8 cellular contexts compared by ENCODE assay signal in the genomic region with DNA sequence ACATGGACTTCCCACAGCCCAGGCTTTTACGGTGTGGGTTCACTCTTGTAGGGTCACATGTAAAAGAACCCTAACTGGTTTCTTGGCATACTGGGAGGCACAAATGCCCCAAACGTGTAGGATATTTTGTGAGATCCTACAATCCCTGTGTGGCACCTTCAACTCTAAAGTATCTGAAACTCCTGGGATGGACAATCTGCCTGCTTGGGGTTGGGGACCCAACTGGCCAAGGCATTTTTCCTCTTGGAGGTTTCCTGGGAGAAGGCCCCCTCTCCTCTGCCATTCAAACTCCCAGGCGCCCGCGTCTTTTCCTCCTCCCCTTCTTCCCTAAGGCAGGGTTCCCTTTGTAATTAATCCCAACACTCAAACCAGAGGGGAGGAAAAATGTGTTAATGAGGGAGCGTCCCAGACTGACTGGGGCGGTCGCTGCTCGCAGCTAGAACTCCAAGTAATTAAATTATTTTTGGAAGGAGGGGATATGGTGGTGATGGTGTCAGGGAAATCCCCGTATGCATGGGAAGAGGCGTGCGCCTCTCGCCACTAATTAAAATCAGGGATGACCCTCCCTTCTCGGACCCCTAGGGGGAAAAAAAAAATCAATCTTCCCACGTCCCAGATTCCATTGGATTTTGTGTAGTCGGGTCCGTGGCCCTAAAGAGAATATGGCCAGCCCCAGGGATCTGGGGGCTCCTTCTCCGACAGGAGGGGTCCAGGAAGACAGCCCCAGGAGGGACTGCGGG. TPM values are rescaled to one million over a fixed set of nuclear protein-coding genes. Genes with fewer than 3 reads are reported as not detected.
DNase-seq lines count a peak whose midpoint lies in the region; ATAC-seq lines count a peak whose summit lies in the region.

No MANE protein-coding gene starts in this region.

- H3K9me3 Mint-ChIP-seq in activated naive CD8-positive, alpha-beta T cell treated with anti-CD3 and anti-CD28 coated beads, Interleukin-2, amount 10 ng/mL, durations not matched to agents 7 days and 5 days: no peaks in the 10 kb centered on the region

- H3K27ac ChIP-seq in iPS-18a (ENCODE audit: low read length) (peak overlapping the region; percentile 76), skin epidermis (peak overlapping the region in 20 of 21 experiments; percentile 76 to 93 (median 86))

- H3K4me3 ChIP-seq in HAP-1 (peak overlapping the region; percentile 59), iPS-18a (ENCODE audit: low read length) (peak overlapping the region; percentile 66), skin epidermis (peak overlapping the region; percentile 42 to 79 (median 60))

- no peaks in the 10 kb centered on the region for H3K36me3 Mint-ChIP-seq in activated naive CD8-positive, alpha-beta T cell treated with anti-CD3 and anti-CD28 coated beads, Interleukin-2, amount 10 ng/mL, durations not matched to agents 7 days and 5 days

- in situ Hi-C loops in HAP-1 (cut with MboI; ENCODE audit: low sequenced_read_pairs): no loop called here

- DNase-seq in HAP-1 (ENCODE audit: low spot score in 2 of 2): peak in 1 of 2 experiments; percentile 15
- DNase-seq in activated naive CD8-positive, alpha-beta T cell treated with anti-CD3 and anti-CD28 coated beads, Interleukin-2, amount 10 ng/mL, durations not matched to agents 7 days and 5 days: no peak
- no peak for DNase-seq in activated effector memory CD4-positive, alpha-beta T cell treated with anti-CD3 and anti-CD28 coated beads, Interleukin-2, amount 50 U/mL, for 16 hours
- DNase-seq in HuH-7.5 (ENCODE audit: low spot score): no peak

- H3K9me3 ChIP-seq in HAP-1 (no peaks in the 10 kb centered on the region), iPS-18a (ENCODE audit: control insufficient read depth, low read depth, low read length) (no peaks in the 10 kb centered on the region)

- POLR2A ChIA-PET in activated naive CD8-positive, alpha-beta T cell treated with anti-CD3 and anti-CD28 coated beads, Interleukin-2, amount 10 ng/mL, durations not matched to agents 7 days and 5 days (lab: Charles Lee): no interaction called here

- H3K4me1 ChIP-seq in HAP-1 (peaks cover 7% of the 10 kb centered on the region), iPS-18a (ENCODE audit: control insufficient read depth, low read depth, low read length) (peaks cover 38% of the 10 kb centered on the region)

- H3K27ac Mint-ChIP-seq in activated naive CD8-positive, alpha-beta T cell treated with anti-CD3 and anti-CD28 coated beads, Interleukin-2, amount 10 ng/mL, durations not matched to agents 7 days and 5 days: no peak overlapping the region

- peak overlapping the region; percentile 5 for H3K4me3 Mint-ChIP-seq in activated naive CD8-positive, alpha-beta T cell treated with anti-CD3 and anti-CD28 coated beads, Interleukin-2, amount 10 ng/mL, durations not matched to agents 7 days and 5 days

- H3K9ac ChIP-seq in iPS-18a (ENCODE audit: low read length): peak overlapping the region; percentile 72

- peaks cover 37% of the 10 kb centered on the region for H3K27me3 Mint-ChIP-seq in activated naive CD8-positive, alpha-beta T cell treated with anti-CD3 and anti-CD28 coated beads, Interleukin-2, amount 10 ng/mL, durations not matched to agents 7 days and 5 days

- H3K4me1 Mint-ChIP-seq in activated naive CD8-positive, alpha-beta T cell treated with anti-CD3 and anti-CD28 coated beads, Interleukin-2, amount 10 ng/mL, durations not matched to agents 7 days and 5 days: peaks cover 3% of the 10 kb centered on the region

- no peaks in the 10 kb centered on the region for H3K27me3 ChIP-seq in HAP-1 (ENCODE audit: low read depth)
- H3K27me3 ChIP-seq in iPS-18a (ENCODE audit: control insufficient read depth, insufficient read depth, low read length): no peaks in the 10 kb centered on the region

- no peak for ATAC-seq in activated naive CD8-positive, alpha-beta T cell treated with anti-CD3 and anti-CD28 coated beads, Interleukin-2, amount 10 ng/mL, durations not matched to agents 7 days and 5 days (ENCODE audit: low read depth)
- ATAC-seq in HG02759 (IDR thresholded peaks at IDR 0.05; ENCODE audit: unreplicated experiment): no peak
- ATAC-seq in HG02798 (IDR thresholded peaks at IDR 0.05; ENCODE audit: poor library complexity, unreplicated experiment): no peak

- H3K36me3 ChIP-seq in HAP-1 (replicated peaks): no peaks in the 10 kb centered on the region
- no peaks in the 10 kb centered on the region for H3K36me3 ChIP-seq in iPS-18a (ENCODE audit: control insufficient read depth, low read depth, low read length)

RNA-seq across cellular contexts. Expression of a gene that starts 0.7 kb away (rescaled TPM):
- total RNA-seq in activated naive CD8-positive, alpha-beta T cell treated with anti-CD3 and anti-CD28 coated beads, Interleukin-2, amount 10 ng/mL, durations not matched to agents 7 days and 5 days: under 1 TPM; 0.06 to 0.34 TPM

RNA-seq across cellular contexts. Expression of a gene that starts 32.8 kb away (rescaled TPM):
- under 1 TPM; 0.33 to 0.43 TPM for total RNA-seq in activated naive CD8-positive, alpha-beta T cell treated with anti-CD3 and anti-CD28 coated beads, Interleukin-2, amount 10 ng/mL, durations not matched to agents 7 days and 5 days

RNA-seq across cellular contexts. Expression of a gene that starts 56.5 kb away (rescaled TPM):
- 10 to 100 TPM; 66.6 to 67.1 TPM for total RNA-seq in activated naive CD8-positive, alpha-beta T cell treated with anti-CD3 and anti-CD28 coated beads, Interleukin-2, amount 10 ng/mL, durations not matched to agents 7 days and 5 days

RNA-seq across cellular contexts. Expression of a gene that starts 56.7 kb away (rescaled TPM):
- total RNA-seq in activated naive CD8-positive, alpha-beta T cell treated with anti-CD3 and anti-CD28 coated beads, Interleukin-2, amount 10 ng/mL, durations not matched to agents 7 days and 5 days: 100 to 1,000 TPM; 119 to 137 TPM
